ENCODE assay signal across 1 cellular context in genomic region chr13:99341969-99342722, GRCh38.
TF ChIP-seq lines count a peak whose summit lies in the region.

No MANE protein-coding gene starts in this region.

TF ChIP-seq in GM12878, 131 proteins besides CTCF, POLR2A, EP300 and RAD21 (continued from another document):
- no peak for TF ChIP-seq PRDM15 (CRISPR knock-in tag; IDR thresholded peaks at IDR 0.05)
- no peak for TF ChIP-seq JUND (IDR thresholded peaks at IDR 0.05; ENCODE audit: low read depth, low read length)
- TF ChIP-seq ESRRA (IDR thresholded peaks at IDR 0.05; ENCODE audit: low read length), result no peak
- no peak for TF ChIP-seq KDM1A (IDR thresholded peaks at IDR 0.05; ENCODE audit: borderline replicate concordance)
